12 cellular contexts compared by ENCODE assay signal in the genomic region with DNA sequence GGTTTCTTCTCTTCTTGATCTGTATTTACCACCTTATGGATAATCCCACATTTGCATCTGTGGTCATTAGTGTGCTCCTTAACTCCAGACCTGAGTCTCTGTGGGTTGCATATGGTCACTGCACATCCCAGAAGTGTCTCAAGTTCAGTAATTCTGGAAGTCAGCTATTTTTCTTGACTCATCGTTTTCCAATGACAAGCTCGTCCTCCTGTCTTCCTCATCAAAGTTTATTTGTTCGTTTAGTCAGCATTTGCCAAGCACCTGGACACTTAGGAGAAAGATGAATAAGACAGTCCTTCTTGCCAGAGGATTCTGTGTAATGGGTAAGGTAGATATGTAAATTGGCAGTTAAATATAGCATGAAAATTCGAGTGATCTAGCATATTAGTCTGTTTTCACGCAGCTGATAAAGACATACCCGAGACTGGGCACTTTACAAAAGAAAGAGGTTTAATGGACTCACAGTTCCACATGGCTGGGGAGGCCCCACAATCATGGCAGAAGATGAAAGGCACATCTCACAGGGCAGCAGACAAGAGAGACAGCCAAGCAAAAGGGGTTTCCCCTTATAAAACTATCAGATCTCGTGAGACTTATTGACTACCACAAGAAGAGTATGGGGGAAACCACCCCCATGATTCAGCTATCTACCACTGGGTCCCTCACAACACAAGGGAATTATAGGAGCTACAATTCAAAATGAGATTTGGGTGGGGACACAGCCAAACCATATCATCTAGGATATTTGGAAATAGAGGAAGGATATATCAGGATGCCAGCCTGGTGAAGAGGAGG.
DNase-seq lines count a peak whose midpoint lies in the region; ATAC-seq lines count a peak whose summit lies in the region.
"Had no signal": no experiment of that assay in that cellular context is flagged by ENCODE, and none has a peak within 500 bp of the region (broad histone marks: within the 10 kb centered on the region; RNA-seq: fewer than 3 reads in every experiment).

No MANE protein-coding gene starts in this region.

- peaks cover 7% of the 10 kb centered on the region for H3K9me3 Mint-ChIP-seq in activated naive CD4-positive, alpha-beta T cell treated with anti-CD3 and anti-CD28 coated beads, Interleukin-2, amount 50 U/mL, for 24 hours
- H3K9me3 Mint-ChIP-seq in activated naive CD8-positive, alpha-beta T cell treated with anti-CD3 and anti-CD28 coated beads, Interleukin-2, amount 50 U/mL, for 24 hours = peaks cover 13% of the 10 kb centered on the region
- H3K9me3 Mint-ChIP-seq in stimulated activated naive CD8-positive, alpha-beta T cell treated with anti-CD3 and anti-CD28 coated beads, Interleukin-15, Interleukin-2, amounts not matched to agents 100 ng/mL and 50 ng/mL, for 24 hours = peaks cover 17% of the 10 kb centered on the region

- peak overlapping the region; percentile 89 for H3K27ac Mint-ChIP-seq in activated naive CD4-positive, alpha-beta T cell treated with anti-CD3 and anti-CD28 coated beads, Interleukin-2, amount 50 U/mL, for 24 hours
- peak overlapping the region; percentile 38 for H3K27ac Mint-ChIP-seq in activated naive CD8-positive, alpha-beta T cell treated with anti-CD3 and anti-CD28 coated beads, Interleukin-2, amount 50 U/mL, for 24 hours
- peak overlapping the region; percentile 43 for H3K27ac Mint-ChIP-seq in stimulated activated naive CD8-positive, alpha-beta T cell treated with anti-CD3 and anti-CD28 coated beads, Interleukin-15, Interleukin-2, amounts not matched to agents 100 ng/mL and 50 ng/mL, for 24 hours

- H3K27me3 Mint-ChIP-seq in activated naive CD4-positive, alpha-beta T cell treated with anti-CD3 and anti-CD28 coated beads, Interleukin-2, amount 50 U/mL, for 24 hours = no peaks in the 10 kb centered on the region
- H3K27me3 Mint-ChIP-seq in activated naive CD8-positive, alpha-beta T cell treated with anti-CD3 and anti-CD28 coated beads, Interleukin-2, amount 50 U/mL, for 24 hours = no peaks in the 10 kb centered on the region
- H3K27me3 Mint-ChIP-seq in stimulated activated naive CD8-positive, alpha-beta T cell treated with anti-CD3 and anti-CD28 coated beads, Interleukin-15, Interleukin-2, amounts not matched to agents 100 ng/mL and 50 ng/mL, for 24 hours = no peaks in the 10 kb centered on the region

- peaks cover 31% of the 10 kb centered on the region for H3K4me1 Mint-ChIP-seq in activated naive CD4-positive, alpha-beta T cell treated with anti-CD3 and anti-CD28 coated beads, Interleukin-2, amount 50 U/mL, for 24 hours
- peaks cover 27% of the 10 kb centered on the region for H3K4me1 Mint-ChIP-seq in activated naive CD8-positive, alpha-beta T cell treated with anti-CD3 and anti-CD28 coated beads, Interleukin-2, amount 50 U/mL, for 24 hours
- H3K4me1 Mint-ChIP-seq in stimulated activated naive CD8-positive, alpha-beta T cell treated with anti-CD3 and anti-CD28 coated beads, Interleukin-15, Interleukin-2, amounts not matched to agents 100 ng/mL and 50 ng/mL, for 24 hours (ENCODE audit: low read depth) = peaks cover 23% of the 10 kb centered on the region

- H3K4me3 Mint-ChIP-seq in activated naive CD4-positive, alpha-beta T cell treated with anti-CD3 and anti-CD28 coated beads, Interleukin-2, amount 50 U/mL, for 24 hours = peak overlapping the region; percentile 37
- no peak overlapping the region for H3K4me3 Mint-ChIP-seq in activated naive CD8-positive, alpha-beta T cell treated with anti-CD3 and anti-CD28 coated beads, Interleukin-2, amount 50 U/mL, for 24 hours
- H3K4me3 Mint-ChIP-seq in stimulated activated naive CD8-positive, alpha-beta T cell treated with anti-CD3 and anti-CD28 coated beads, Interleukin-15, Interleukin-2, amounts not matched to agents 100 ng/mL and 50 ng/mL, for 24 hours = no peak overlapping the region

- H3K36me3 Mint-ChIP-seq in activated naive CD4-positive, alpha-beta T cell treated with anti-CD3 and anti-CD28 coated beads, Interleukin-2, amount 50 U/mL, for 24 hours = peaks cover 40% of the 10 kb centered on the region
- H3K36me3 Mint-ChIP-seq in activated naive CD8-positive, alpha-beta T cell treated with anti-CD3 and anti-CD28 coated beads, Interleukin-2, amount 50 U/mL, for 24 hours (ENCODE audit: low read depth) = peaks cover 67% of the 10 kb centered on the region
- H3K36me3 Mint-ChIP-seq in stimulated activated naive CD8-positive, alpha-beta T cell treated with anti-CD3 and anti-CD28 coated beads, Interleukin-15, Interleukin-2, amounts not matched to agents 100 ng/mL and 50 ng/mL, for 24 hours (ENCODE audit: low read depth) = peaks cover 87% of the 10 kb centered on the region

- DNase-seq in activated CD4-positive, alpha-beta T cell treated with anti-CD3 and anti-CD28 coated beads for 48 hours = peak; percentile 13
- no peak for DNase-seq in activated CD4-positive, alpha-beta T cell treated with anti-CD3 and anti-CD28 coated beads for 1 hour
- DNase-seq in activated naive CD4-positive, alpha-beta T cell (lab: John Stamatoyannopoulos, UW) = no peak
- no peak for DNase-seq in activated naive CD8-positive, alpha-beta T cell treated with anti-CD3 and anti-CD28 coated beads, Interleukin-2, amount 50 U/mL, for 24 hours
- DNase-seq in iPS-NIHi11 (ENCODE audit: low spot score) (no peak), NCI-H526 (lab: John Stamatoyannopoulos, UW) (no peak)
- DNase-seq: DMS79 treated with DMSO at 0.1 percent for 48 hours, NCI-H187, OCI-M1, RPMI8226 had no signal

- ATAC-seq in activated naive CD8-positive, alpha-beta T cell treated with anti-CD3 and anti-CD28 coated beads, Interleukin-2, amount 50 U/mL, for 24 hours = peak; percentile 77

Comparison
In these comparisons a context has a peak if more than half of its experiments do, and no peak if none do; other contexts are left out.
1. H3K27ac Mint-ChIP-seq: peak in every context shown above with its lines; median percentile 89 in activated naive CD4-positive, alpha-beta T cell treated with anti-CD3 and anti-CD28 coated beads, Interleukin-2, amount 50 U/mL, for 24 hours; 43 in stimulated activated naive CD8-positive, alpha-beta T cell treated with anti-CD3 and anti-CD28 coated beads, Interleukin-15, Interleukin-2, amounts not matched to agents 100 ng/mL and 50 ng/mL, for 24 hours; 38 in activated naive CD8-positive, alpha-beta T cell treated with anti-CD3 and anti-CD28 coated beads, Interleukin-2, amount 50 U/mL, for 24 hours.